ENCODE assay signal across 1 cellular context in genomic region chr12:92551210-92551609, GRCh38.
TF ChIP-seq lines count a peak whose summit lies in the region.

No MANE protein-coding gene starts in this region.

TF ChIP-seq in IMR-90, 13 proteins besides CTCF, POLR2A, EP300 and RAD21:
- TF ChIP-seq MAFK (IDR thresholded peaks at IDR 0.05; ENCODE audit: low read depth, low read length) (peak; percentile 66), FOS (IDR thresholded peaks at IDR 0.05; ENCODE audit: low read depth, low read length) (no peak)
TF ChIP-seq in IMR-90: peak in this region for 1.
